Comparison of ENCODE assay signal across 8 cellular contexts in the genomic region with DNA sequence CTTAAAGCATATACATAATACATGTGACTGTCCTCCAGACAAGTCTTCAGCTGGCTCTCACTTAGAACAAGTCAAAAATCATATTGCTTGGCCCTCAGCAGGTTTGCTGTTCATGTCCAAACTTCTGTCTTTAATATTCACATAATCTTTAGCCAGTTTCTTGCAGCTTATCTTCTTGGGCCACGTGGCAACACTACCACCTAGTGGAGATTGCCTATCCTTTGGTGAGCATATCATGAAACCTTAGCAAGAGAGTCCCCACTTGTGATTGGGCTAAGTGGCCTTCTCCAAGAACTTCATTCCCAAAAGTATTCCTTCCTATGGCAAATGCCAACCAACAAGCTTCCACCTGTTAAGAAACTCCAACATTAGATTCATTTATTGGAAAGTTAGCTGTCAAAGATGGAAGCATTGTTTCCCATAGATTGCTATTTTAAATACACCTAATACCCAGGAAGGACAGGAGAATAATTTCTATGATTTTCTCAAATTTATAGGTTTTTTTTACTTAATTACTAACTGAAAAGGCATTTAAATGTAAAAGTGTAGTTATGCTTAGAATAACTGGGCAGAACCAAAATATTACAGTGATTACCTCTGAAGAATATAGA.
DNase-seq lines count a peak whose midpoint lies in the region; ATAC-seq and FAIRE-seq lines count a peak whose summit lies in the region.

No MANE protein-coding gene starts in this region.

- H3K4me3 Mint-ChIP-seq in activated naive CD8-positive, alpha-beta T cell treated with anti-CD3 and anti-CD28 coated beads, Interleukin-2, amount 50 U/mL, for 24 hours, result no peak overlapping the region

- FAIRE-seq in GM18507 (lab: Jason Lieb, UNC), result peak; percentile 65

- H3K9me3 Mint-ChIP-seq in activated naive CD8-positive, alpha-beta T cell treated with anti-CD3 and anti-CD28 coated beads, Interleukin-2, amount 50 U/mL, for 24 hours, result no peaks in the 10 kb centered on the region

- ATAC-seq in HG02870 (IDR thresholded peaks at IDR 0.05; ENCODE audit: unreplicated experiment), result peak; percentile 83
- ATAC-seq in activated naive CD8-positive, alpha-beta T cell treated with anti-CD3 and anti-CD28 coated beads, Interleukin-2, amount 50 U/mL, for 24 hours, result no peak

- no peak overlapping the region for H3K27ac Mint-ChIP-seq in activated naive CD8-positive, alpha-beta T cell treated with anti-CD3 and anti-CD28 coated beads, Interleukin-2, amount 50 U/mL, for 24 hours

- peak; percentile 4 for DNase-seq in CD1c-positive myeloid dendritic cell (ENCODE audit: extremely low spot score)
- peak; percentile 1 for DNase-seq in GM18507 (ENCODE audit: extremely low spot score, insufficient read length, low read depth)
- DNase-seq in NCI-H2171 (lab: John Stamatoyannopoulos, UW), result peak; percentile 4
- DNase-seq in activated naive CD8-positive, alpha-beta T cell treated with anti-CD3 and anti-CD28 coated beads, Interleukin-2, amount 50 U/mL, for 24 hours, result peak; percentile 39
- DNase-seq in hepatic stellate cell (ENCODE audit: low spot score), result peak; percentile 2
- peak; percentile 20 to 37 for DNase-seq in stimulated activated CD4-positive, alpha-beta T cell treated with anti-CD3 and anti-CD28 coated beads, Interleukin-4, amount 100 ng/mL, for 48 hours (ENCODE audit: low read depth in 2 of 2)
- DNase-seq in NCI-H1048 (lab: John Stamatoyannopoulos, UW), result no peak

- no peaks in the 10 kb centered on the region for H3K4me1 Mint-ChIP-seq in activated naive CD8-positive, alpha-beta T cell treated with anti-CD3 and anti-CD28 coated beads, Interleukin-2, amount 50 U/mL, for 24 hours

- H3K36me3 Mint-ChIP-seq in activated naive CD8-positive, alpha-beta T cell treated with anti-CD3 and anti-CD28 coated beads, Interleukin-2, amount 50 U/mL, for 24 hours (ENCODE audit: low read depth), result no peaks in the 10 kb centered on the region

- H3K27me3 Mint-ChIP-seq in activated naive CD8-positive, alpha-beta T cell treated with anti-CD3 and anti-CD28 coated beads, Interleukin-2, amount 50 U/mL, for 24 hours, result no peaks in the 10 kb centered on the region
